ENCODE assay signal across 22 cellular contexts in genomic region chr14:104579507-104579906, GRCh38. TPM values are rescaled to one million over a fixed set of nuclear protein-coding genes. Genes with fewer than 3 reads are reported as not detected.
A peak's percentile ranks its signal among the peaks of the same experiment; 100 is the strongest.
DNase-seq lines count a peak whose midpoint lies in the region; ATAC-seq, FAIRE-seq and TF ChIP-seq lines count a peak whose summit lies in the region.
"Had no signal": no experiment of that assay in that cellular context is flagged by ENCODE, and none has a peak within 500 bp of the region (broad histone marks: within the 10 kb centered on the region; RNA-seq: fewer than 3 reads in every experiment).

Gene C14orf180 (plus strand): TSS chr14:104579764. CDS start chr14:104586431, 6,667 bp downstream.

- no peak for TF ChIP-seq EP300 in HepG2 (IDR thresholded peaks at IDR 0.05; ENCODE audit: low read depth in 2 of 2, low read length in 2 of 2)
- no peak for TF ChIP-seq EP300 in HepG2 (CRISPR knock-in tag; IDR thresholded peaks at IDR 0.05; ENCODE audit: borderline replicate concordance)
- TF ChIP-seq EP300 in transverse colon (IDR thresholded peaks at IDR 0.05; ENCODE audit: low read depth) = no peak

- TF ChIP-seq RAD21 in liver (IDR thresholded peaks at IDR 0.05) (peak in 1 of 2 donors; percentile 15), HepG2 (CRISPR knock-in tag; IDR thresholded peaks at IDR 0.05) (no peak)

- intact Hi-C loops in HepG2 (cut with micrococcal nuclease; ENCODE audit: unreplicated experiment) (no loop called here), heart right ventricle (cut with DNase I) (loop anchor here in 1 of 10 donors (10.0 kb wide), 1 partner anchor 505 kb away; no protein-coding TSS in a partner anchor), transverse colon (cut with DNase I; ENCODE audit: low total_unique reads) (no loop called here)

- no peak for FAIRE-seq in HepG2 (lab: Jason Lieb, UNC)
- FAIRE-seq: GM18507 had no signal

- H3K4me3 ChIP-seq in liver (ENCODE audit: low read depth in 1 of 3, low read length in 3 of 3) (no peak within 1 kb of the TSS), HepG2 (replicated peaks in 1 of 3; ENCODE audit: insufficient read depth in 1 of 3, low read depth in 2 of 3, low read length in 3 of 3) (no peak within 1 kb of the TSS), heart right ventricle (peak within 1 kb of the TSS; percentile 22 to 60 (median 54)), neural progenitor cell (no peak within 1 kb of the TSS), transverse colon (no peak within 1 kb of the TSS)
- H3K4me3 ChIP-seq: breast epithelium, SJCRH30 had no signal

- H3K27me3 Mint-ChIP-seq in neural progenitor cell (ENCODE audit: insufficient read depth, low read depth) (peaks cover 14% of the 10 kb centered on the region), mesothelial cell of epicardium (ENCODE audit: low read depth) (no peaks in the 10 kb centered on the region)

- DNase-seq in HepG2 (ENCODE audit: low spot score) (no peak), heart right ventricle (peak; percentile 59 to 79), neural progenitor cell (ENCODE audit: low spot score) (no peak), transverse colon (peak; percentile 57), middle frontal gyrus (ENCODE audit: extremely low spot score, low spot score) (no peak), COR-L47 (lab: John Stamatoyannopoulos, UW) (no peak), mesothelial cell of epicardium (ENCODE audit: low spot score in 2 of 2, unreplicated experiment in 2 of 2) (no peak)
- DNase-seq: CD4-positive, alpha-beta memory T cell; erythroblast; mammary epithelial cell; NCI-H524 treated with DMSO at 0.1 percent for 48 hours; nephron progenitor cell; SJCRH30; stimulated activated naive CD8-positive, alpha-beta T cell treated with anti-CD3 and anti-CD28 coated beads, Interleukin-15, Interleukin-2, amounts not matched to agents 100 U/mL and 50 U/mL, for 24 hours had no signal

- no peak for ATAC-seq in HepG2
- ATAC-seq in heart right ventricle = peak; percentile 24 to 59 (median 50)
- ATAC-seq: stimulated activated naive CD8-positive, alpha-beta T cell treated with anti-CD3 and anti-CD28 coated beads, Interleukin-15, Interleukin-2, amounts not matched to agents 100 U/mL and 50 U/mL, for 24 hours had no signal

- H3K9me3 Mint-ChIP-seq in neural progenitor cell (no peaks in the 10 kb centered on the region), mesothelial cell of epicardium (no peaks in the 10 kb centered on the region)
- H3K9me3 Mint-ChIP-seq: CD4-positive, alpha-beta memory T cell; nephron progenitor cell had no signal

- CTCF ChIA-PET in HepG2 (lab: Yijun Ruan, JAX; ENCODE audit: low intra/inter-chr PET ratio, low total read pairs) = no interaction called here

- no peaks in the 10 kb centered on the region for H3K27me3 ChIP-seq in liver (ENCODE audit: control insufficient read depth in 4 of 4, insufficient read depth in 4 of 4, low read length in 3 of 4)
- peaks cover 21 to 74% of the 10 kb centered on the region in 2 experiments for H3K27me3 ChIP-seq in HepG2 (ENCODE audit: control insufficient read depth in 1 of 2, insufficient read depth in 2 of 2, low read length in 2 of 2)
- H3K27me3 ChIP-seq in heart right ventricle = peaks cover 0 to 35% (median 16%) of the 10 kb centered on the region in 7 donors
- H3K27me3 ChIP-seq in neural progenitor cell = no peaks in the 10 kb centered on the region
- peaks cover 2% of the 10 kb centered on the region for H3K27me3 ChIP-seq in transverse colon

- H3K4me1 Mint-ChIP-seq in neural progenitor cell (peaks cover 22% of the 10 kb centered on the region), mesothelial cell of epicardium (peaks cover 59% of the 10 kb centered on the region)
- H3K4me1 Mint-ChIP-seq: CD4-positive, alpha-beta memory T cell had no signal

- H3K9me3 ChIP-seq in liver (ENCODE audit: control insufficient read depth in 4 of 4, low read length in 3 of 4) (no peaks in the 10 kb centered on the region), HepG2 (ENCODE audit: low read length) (no peaks in the 10 kb centered on the region), heart right ventricle (no peaks in the 10 kb centered on the region), neural progenitor cell (ENCODE audit: low read depth) (no peaks in the 10 kb centered on the region), transverse colon (no peaks in the 10 kb centered on the region)
- H3K9me3 ChIP-seq: breast epithelium, SJCRH30 had no signal

- no peaks in the 10 kb centered on the region for H3F3A ChIP-seq in neural progenitor cell (ENCODE audit: low read depth)

- BruUV-seq in HepG2 (replicated peaks; lab: Mats Ljungman, UMichigan) = no TSS peak

- H3K4me1 ChIP-seq in liver (ENCODE audit: control insufficient read depth in 4 of 4, insufficient read depth in 4 of 4, low read length in 3 of 4) (peaks cover 9 to 65% (median 53%) of the 10 kb centered on the region in 4 donors), HepG2 (ENCODE audit: insufficient read depth, low read length) (peaks cover 21% of the 10 kb centered on the region), heart right ventricle (peaks cover 8 to 79% (median 35%) of the 10 kb centered on the region in 9 donors), neural progenitor cell (no peaks in the 10 kb centered on the region), transverse colon (peaks cover 0 to 52% (median 33%) of the 10 kb centered on the region in 4 donors)
- H3K4me1 ChIP-seq: SJCRH30 had no signal

- H2AFZ ChIP-seq in HepG2 (ENCODE audit: low read length) (no peak within 1 kb of the TSS), neural progenitor cell (replicated peaks) (no peak within 1 kb of the TSS)

- H3K79me2 ChIP-seq in HepG2 (ENCODE audit: insufficient read depth, low read length) (no peaks in the 10 kb centered on the region), neural progenitor cell (ENCODE audit: low read depth) (no peaks in the 10 kb centered on the region)

- POLR2A ChIA-PET in HepG2 (lab: Yijun Ruan, JAX) = no interaction called here

- H3K27ac Mint-ChIP-seq in neural progenitor cell = peak within 1 kb of the TSS; percentile 79
- H3K27ac Mint-ChIP-seq in mesothelial cell of epicardium = no peak within 1 kb of the TSS
- H3K27ac Mint-ChIP-seq: activated naive CD8-positive, alpha-beta T cell; CD4-positive, alpha-beta memory T cell; nephron progenitor cell had no signal

- H3K4me2 ChIP-seq in HepG2 (ENCODE audit: low read depth, low read length) (no peak within 1 kb of the TSS), neural progenitor cell (no peak within 1 kb of the TSS)

- in situ Hi-C loops in HepG2 (cut with HindIII; ENCODE audit: extremely low pct_ligation_motif_present, low pct_unique_long_range_greater_than_20kb) = no loop called here
- in situ Hi-C loops in transverse colon (cut with MboI; ENCODE audit: low pct_ligation_motif_present in 1 of 4, low pct_unique_long_range_greater_than_20kb in 1 of 4, low sequenced_read_pairs in 3 of 4) = no loop called here

- TF ChIP-seq CTCF in liver (IDR thresholded peaks at IDR 0.05; ENCODE audit: low read depth, low read length, missing input control) (no peak), HepG2 (CRISPR knock-in tag; IDR thresholded peaks at IDR 0.05) (no peak), heart right ventricle (IDR thresholded peaks at IDR 0.05) (no peak), neural progenitor cell (IDR thresholded peaks at IDR 0.05) (no peak), transverse colon (IDR thresholded peaks at IDR 0.05) (no peak), mesothelial cell of epicardium (IDR thresholded peaks at IDR 0.05; ENCODE audit: unreplicated experiment) (no peak)

- no peak for TF ChIP-seq POLR2A in HepG2 (IDR thresholded peaks at IDR 0.05; ENCODE audit: insufficient read depth in 1 of 2, low read depth in 2 of 2, low read length in 2 of 2)
- TF ChIP-seq POLR2A in transverse colon (IDR thresholded peaks at IDR 0.05) = no peak

- H3K27ac ChIP-seq in liver (ENCODE audit: low read depth in 1 of 2, low read length in 2 of 2) (peak within 1 kb of the TSS; percentile 49 to 57), HepG2 (ENCODE audit: extremely low read length, insufficient read depth, low read length) (no peak within 1 kb of the TSS), heart right ventricle (peak within 1 kb of the TSS; percentile 81 to 98 (median 93)), neural progenitor cell (no peak within 1 kb of the TSS), transverse colon (peak within 1 kb of the TSS in 3 of 4 donors; percentile 2 to 34 (median 24))
- H3K27ac ChIP-seq: SJCRH30 had no signal

- no peaks in the 10 kb centered on the region for H3K36me3 ChIP-seq in liver (ENCODE audit: control insufficient read depth in 4 of 4, insufficient read depth in 3 of 4, low read depth in 1 of 4, low read length in 3 of 4)
- no peaks in the 10 kb centered on the region for H3K36me3 ChIP-seq in HepG2 (replicated peaks in 1 of 2; ENCODE audit: control insufficient read depth in 1 of 2, insufficient read depth in 2 of 2, low read length in 2 of 2)
- no peaks in the 10 kb centered on the region for H3K36me3 ChIP-seq in heart right ventricle
- no peaks in the 10 kb centered on the region for H3K36me3 ChIP-seq in neural progenitor cell
- H3K36me3 ChIP-seq in transverse colon = no peaks in the 10 kb centered on the region
- H3K36me3 ChIP-seq: breast epithelium, SJCRH30 had no signal

- 23% methylated on average over 17 of the region's 17 CpGs for WGBS in liver
- 33% methylated on average over 3 of the region's 17 CpGs for WGBS in HepG2 (ENCODE audit: low lambda C conversion rate)
- WGBS in heart right ventricle, 2 donors = 28 to 36% methylated on average over 17 of the region's 17 CpGs
- 52% methylated on average over 15 of the region's 17 CpGs; no CpG with 5 or more reads in 1 of the 2 donors for WGBS in transverse colon (ENCODE audit: low coverage in 1 of 2), 2 donors

- H3K4me3 Mint-ChIP-seq in neural progenitor cell (no peak within 1 kb of the TSS), mesothelial cell of epicardium (no peak within 1 kb of the TSS)
- H3K4me3 Mint-ChIP-seq: activated naive CD8-positive, alpha-beta T cell; CD4-positive, alpha-beta memory T cell had no signal

- H3K9ac ChIP-seq in liver (ENCODE audit: low read depth in 1 of 2, low read length in 2 of 2) = no peak within 1 kb of the TSS
- H3K9ac ChIP-seq in HepG2 (ENCODE audit: insufficient read depth, low read depth, low read length) = no peak within 1 kb of the TSS
- H3K9ac ChIP-seq in neural progenitor cell = no peak within 1 kb of the TSS

- no peaks in the 10 kb centered on the region for H4K20me1 ChIP-seq in HepG2 (ENCODE audit: insufficient read depth, low read length)
- no peaks in the 10 kb centered on the region for H4K20me1 ChIP-seq in neural progenitor cell (ENCODE audit: low read depth)

- H3K36me3 Mint-ChIP-seq in neural progenitor cell (no peaks in the 10 kb centered on the region), mesothelial cell of epicardium (no peaks in the 10 kb centered on the region)
- H3K36me3 Mint-ChIP-seq: activated naive CD8-positive, alpha-beta T cell; CD4-positive, alpha-beta memory T cell had no signal

RNA-seq across cellular contexts. Expression of gene C14orf180, which starts in this region (rescaled TPM):
- 1 to 10 TPM in 1 of 2 donors, under 1 TPM in 1; 0.09 to 2.8 TPM for total RNA-seq in liver
- polyA plus RNA-seq in liver = 1 to 10 TPM; 3.0 to 4.0 TPM
- total RNA-seq in HepG2 (2016; rRNA removed; fragmentation: Illumina TruSeq; extraction: Trizol) = not detected in 2 replicates
- total RNA-seq in HepG2 (2016; cell fraction: cytosol; rRNA removed; fragmentation: Illumina TruSeq; extraction: Trizol; ENCODE audit: low read depth) = not detected in 2 replicates
- not detected in 2 replicates for total RNA-seq in HepG2 (2016; cell fraction: insoluble cytoplasmic fraction; rRNA removed; fragmentation: Illumina TruSeq; extraction: Trizol)
- total RNA-seq in HepG2 (2016; cell fraction: membrane; rRNA removed; fragmentation: Illumina TruSeq; extraction: Trizol) = not detected in 2 replicates
- total RNA-seq in HepG2 (2016; cell fraction: nucleus; rRNA removed; fragmentation: Illumina TruSeq; extraction: Trizol) = not detected in 2 replicates
- not detected in 2 replicates for polyA plus RNA-seq in HepG2 (2011; rRNA removed)
- not detected in 2 replicates for polyA plus RNA-seq in HepG2 (2011; cell fraction: cytosol; rRNA removed)
- not detected in 2 replicates for polyA plus RNA-seq in HepG2 (2011; cell fraction: nucleus; rRNA removed)
- polyA plus RNA-seq in HepG2 (2012) = not detected in 2 replicates
- polyA plus RNA-seq in HepG2 (2016; cell fraction: cytosol; fragmentation: Illumina TruSeq; extraction: Trizol; ENCODE audit: low read depth) = not detected in 2 replicates
- not detected in 2 replicates for polyA plus RNA-seq in HepG2 (2016; cell fraction: insoluble cytoplasmic fraction; fragmentation: Illumina TruSeq; extraction: Trizol; ENCODE audit: low read depth)
- polyA plus RNA-seq in HepG2 (2016; cell fraction: membrane; fragmentation: Illumina TruSeq; extraction: Trizol; ENCODE audit: low read depth) = not detected in 2 replicates
- polyA plus RNA-seq in HepG2 (2016; cell fraction: nucleus; fragmentation: Illumina TruSeq; extraction: Trizol; ENCODE audit: insufficient read depth, low read depth) = not detected in 2 replicates
- polyA minus RNA-seq in HepG2 (2011; rRNA and poly(A)+ RNA removed; ENCODE audit: low replicate concordance) = not detected in 2 replicates
- polyA minus RNA-seq in HepG2 (2011; cell fraction: cytosol; rRNA and poly(A)+ RNA removed) = not detected in 2 replicates
- polyA minus RNA-seq in HepG2 (2011; cell fraction: nucleus; rRNA and poly(A)+ RNA removed) = not detected in 2 replicates
- total RNA-seq in heart right ventricle = 100 to 1,000 TPM in 1 of 10 donors, 10 to 100 TPM in 9; 55.0 to 124 (median 75.1) TPM
- 100 to 1,000 TPM in 1 of 2 donors, 10 to 100 TPM in 1; 13.8 to 139 TPM for polyA plus RNA-seq in heart right ventricle
- total RNA-seq in neural progenitor cell (ENCODE audit: low replicate concordance) = not detected in 2 replicates
- total RNA-seq in transverse colon = 1 to 10 TPM in 2 of 4 donors, under 1 TPM in 1, not detected in 1; 0.32 to 2.3 (median 1.1) TPM
- 0.29 to 0.52 TPM (median 0.36 TPM) in 3 replicates for total RNA-seq in mesothelial cell of epicardium
- total RNA-seq: CD4-positive, alpha-beta memory T cell; Daoy; mammary epithelial cell; MCF 10A; OCI-LY7; SJCRH30; T-helper 2 cell treated with Interferon-gamma antibody and Interleukin-4, amounts not matched to agents 100 ng/mL and 5 ng/mL, for 36 hours had no signal
- polyA plus RNA-seq: CD4-positive, alpha-beta memory T cell; mammary epithelial cell had no signal

Comparison
In these comparisons a context has a peak if more than half of its experiments do, and no peak if none do; other contexts are left out.
1. RNA of gene C14orf180 (total RNA-seq): 55.0 to 124 TPM in heart right ventricle; 0.09 to 2.8 TPM in liver, 0.32 to 2.3 TPM in transverse colon, 0.29 to 0.52 TPM in mesothelial cell of epicardium, not detected in HepG2 and not detected in neural progenitor cell; every median in the first group is over 10 times any median in the second.
2. H3K27ac ChIP-seq: peak in liver (2 of 2), heart right ventricle (10 of 10) and transverse colon (3 of 4); none in HepG2 (single experiment) and neural progenitor cell (single experiment).
3. H3K4me3 ChIP-seq: peak in heart right ventricle (10 of 10); none in liver (0 of 3), HepG2 (0 of 3), neural progenitor cell (single experiment) and transverse colon (0 of 4).
4. DNase-seq: peak in heart right ventricle (2 of 2) and transverse colon (single experiment); none in HepG2 (single experiment), neural progenitor cell (single experiment), middle frontal gyrus (single experiment), COR-L47 (single experiment) and mesothelial cell of epicardium (0 of 2).